In genomic region chr19:47200530-47200929, GRCh38 we compare ENCODE assay signal across 24 cellular contexts.
"Had no signal": no experiment of that assay in that cellular context is flagged by ENCODE, and none has a peak within 500 bp of the region (broad histone marks: within the 10 kb centered on the region; RNA-seq: fewer than 3 reads in every experiment).

No MANE protein-coding gene starts in this region.

- DNase-seq: KBM-7, NCI-H1092, NCI-H1105 treated with DMSO at 0.1 percent for 48 hours, NCI-H1417 treated with DMSO at 0.1 percent for 48 hours, NCI-H146, NCI-H187, NCI-H2029, NCI-H2081 treated with DMSO at 0.1 percent for 48 hours, NCI-H2171, NCI-H226, NCI-H446, NCI-H510A, NCI-H524 treated with DMSO at 0.1 percent for 48 hours, NCI-H69, NCI-H774, OCI-M1, PC-9, Peyer's patch, SHP77 treated with DMSO at 0.1 percent for 48 hours, SJCRH30, T-helper 1 cell had no signal

- H3K4me3 ChIP-seq: PC-9, Peyer's patch, SJCRH30 had no signal

- H2AFZ ChIP-seq: PC-9 had no signal

- H3K4me1 ChIP-seq: Peyer's patch, SJCRH30 had no signal

- H3K9me3 ChIP-seq: Peyer's patch, SJCRH30 had no signal

- H3K27ac ChIP-seq: PC-9, Peyer's patch, SJCRH30 had no signal

- H3K4me2 ChIP-seq: PC-9 had no signal

- H3K9me3 Mint-ChIP-seq: IgD-negative memory B cell had no signal

- ATAC-seq: Right ventricle myocardium inferior, SK-N-SH treated with all-trans-retinoic acid at 6 μM for 48 hours had no signal

- H3K27me3 Mint-ChIP-seq: IgD-negative memory B cell had no signal
